Comparison of ENCODE assay signal across 1 cellular context in the genomic region with DNA sequence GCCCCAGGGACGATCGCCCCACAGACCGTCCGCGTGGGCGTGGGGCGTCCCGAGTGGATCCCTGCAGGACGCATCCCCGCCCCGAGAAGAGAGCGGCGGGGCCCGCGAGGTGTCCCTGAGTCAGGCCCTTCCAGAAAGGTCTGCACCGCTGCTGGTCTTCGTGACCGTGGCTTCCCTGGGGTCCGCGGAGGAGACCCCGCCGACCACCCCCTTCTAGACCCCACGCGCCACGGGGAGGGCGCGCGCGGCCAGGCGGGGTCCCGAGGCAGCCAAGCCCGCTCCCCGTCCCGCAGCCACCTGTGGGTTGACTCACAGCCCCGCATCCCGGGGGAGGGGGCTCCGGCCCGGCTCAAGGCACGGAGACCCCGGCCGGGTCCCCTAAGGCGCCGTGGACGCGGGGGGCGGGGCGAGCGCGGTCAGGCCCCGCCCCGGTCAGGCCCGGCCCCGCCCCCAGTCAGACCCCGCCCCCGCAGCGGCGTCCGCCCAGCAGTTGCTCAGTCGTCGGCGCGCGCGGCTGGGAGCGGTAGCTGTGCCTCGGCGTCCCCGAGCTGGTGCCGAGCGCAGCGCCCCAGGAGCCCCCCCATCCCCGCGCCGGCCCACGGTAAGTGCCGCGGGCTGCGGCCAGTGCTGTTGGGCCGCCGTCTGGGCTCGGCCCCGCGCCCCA.
TF ChIP-seq lines count a peak whose summit lies in the region.

A gene with protein sequence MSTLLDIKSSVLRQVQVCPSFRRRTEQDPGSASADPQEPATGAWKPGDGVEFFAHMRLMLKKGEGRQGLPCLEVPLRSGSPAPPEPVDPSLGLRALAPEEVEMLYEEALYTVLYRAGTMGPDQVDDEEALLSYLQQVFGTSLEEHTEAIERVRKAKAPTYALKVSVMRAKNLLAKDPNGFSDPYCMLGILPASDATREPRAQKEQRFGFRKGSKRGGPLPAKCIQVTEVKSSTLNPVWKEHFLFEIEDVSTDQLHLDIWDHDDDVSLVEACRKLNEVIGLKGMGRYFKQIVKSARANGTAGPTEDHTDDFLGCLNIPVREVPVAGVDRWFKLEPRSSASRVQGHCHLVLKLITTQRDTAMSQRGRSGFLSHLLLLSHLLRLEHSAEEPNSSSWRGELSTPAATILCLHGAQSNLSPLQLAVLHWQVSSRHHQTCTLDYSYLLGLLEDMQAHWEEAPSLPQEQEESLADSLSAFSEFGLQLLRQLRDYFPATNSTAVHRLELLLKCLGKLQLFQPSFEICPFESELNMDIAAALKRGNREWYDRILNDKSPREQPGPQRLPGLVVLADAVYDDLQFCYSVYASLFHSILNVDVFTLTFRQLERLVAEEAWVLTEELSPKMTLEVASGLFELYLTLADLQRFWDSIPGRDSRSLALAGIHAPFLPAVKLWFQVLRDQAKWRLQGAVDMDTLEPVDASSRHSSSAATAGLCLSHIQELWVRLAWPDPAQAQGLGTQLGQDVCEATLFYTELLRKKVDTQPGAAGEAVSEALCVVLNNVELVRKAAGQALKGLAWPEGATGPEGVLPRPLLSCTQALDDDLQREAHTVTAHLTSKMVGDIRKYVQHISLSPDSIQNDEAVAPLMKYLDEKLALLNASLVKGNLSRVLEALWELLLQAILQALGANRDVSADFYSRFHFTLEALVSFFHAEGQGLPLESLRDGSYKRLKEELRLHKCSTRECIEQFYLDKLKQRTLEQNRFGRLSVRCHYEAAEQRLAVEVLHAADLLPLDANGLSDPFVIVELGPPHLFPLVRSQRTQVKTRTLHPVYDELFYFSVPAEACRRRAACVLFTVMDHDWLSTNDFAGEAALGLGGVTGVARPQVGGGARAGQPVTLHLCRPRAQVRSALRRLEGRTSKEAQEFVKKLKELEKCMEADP (plus strand): TSS at position 497 of the 664 bp plus-strand sequence. CDS start 4,905 bp downstream, outside the sequence.

TF ChIP-seq in HepG2, 621 proteins besides CTCF, POLR2A, EP300 and RAD21 (continued from another document):
- TF ChIP-seq, protein P1, sequence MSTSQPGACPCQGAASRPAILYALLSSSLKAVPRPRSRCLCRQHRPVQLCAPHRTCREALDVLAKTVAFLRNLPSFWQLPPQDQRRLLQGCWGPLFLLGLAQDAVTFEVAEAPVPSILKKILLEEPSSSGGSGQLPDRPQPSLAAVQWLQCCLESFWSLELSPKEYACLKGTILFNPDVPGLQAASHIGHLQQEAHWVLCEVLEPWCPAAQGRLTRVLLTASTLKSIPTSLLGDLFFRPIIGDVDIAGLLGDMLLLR (CRISPR knock-in tag; IDR thresholded peaks at IDR 0.05) = no peak
- 0 out of 2 replicates have a peak, but pooled peaks have one; percentile 28 for TF ChIP-seq ZNF607 (CRISPR knock-in tag; IDR thresholded peaks at IDR 0.05; ENCODE audit: borderline replicate concordance)
